Comparison of ENCODE assay signal across 8 cellular contexts in the genomic region with DNA sequence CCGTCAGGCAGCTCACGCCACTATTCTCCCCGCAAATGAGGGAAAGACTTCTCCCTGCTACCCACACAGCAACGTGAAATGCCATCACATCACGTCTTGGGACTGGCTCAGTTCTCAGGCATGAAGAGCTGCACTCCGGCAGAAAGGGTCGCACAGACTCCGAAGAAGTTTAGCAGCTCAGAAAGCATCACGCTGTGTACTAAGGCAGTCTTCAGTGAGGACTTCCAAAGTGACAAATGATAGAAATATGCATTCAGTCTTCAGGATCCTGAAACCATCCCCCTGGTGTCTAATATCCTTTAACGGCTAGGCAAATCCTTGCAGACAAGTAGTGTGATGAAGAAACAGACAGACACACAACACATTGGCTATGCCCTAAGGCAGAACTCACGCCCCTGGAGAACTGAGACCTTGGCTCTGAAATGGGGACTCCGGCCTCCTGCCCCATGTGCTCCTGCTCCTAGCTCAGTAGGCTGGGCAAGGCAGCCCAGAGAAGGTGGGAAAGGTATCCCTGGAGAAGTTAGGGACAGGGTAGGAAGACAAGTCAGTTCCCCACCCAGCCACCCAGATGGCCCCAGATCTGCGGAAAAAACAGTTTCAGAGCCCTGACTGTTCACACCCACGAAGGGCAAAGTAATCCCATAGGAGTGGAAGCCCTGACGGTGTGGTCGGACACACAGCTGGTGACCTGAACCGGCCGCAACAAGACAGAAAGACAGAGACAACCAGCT. TPM values are rescaled to one million over a fixed set of nuclear protein-coding genes. Genes with fewer than 3 reads are reported as not detected.
DNase-seq lines count a peak whose midpoint lies in the region; ATAC-seq, FAIRE-seq and TF ChIP-seq lines count a peak whose summit lies in the region.

No MANE protein-coding gene starts in this region.

- peaks cover 1% of the 10 kb centered on the region for H3K79me1 ChIP-seq in mesendoderm (ENCODE audit: low read length)

- TF ChIP-seq EP300 in GM12878 (IDR thresholded peaks at IDR 0.05; ENCODE audit: borderline replicate concordance in 1 of 2, control insufficient read depth in 1 of 2, low read depth in 2 of 2, low read length in 2 of 2), result no peak

- H4K8ac ChIP-seq in mesendoderm (ENCODE audit: low read depth, low read length), result no peak overlapping the region

- no peak overlapping the region for H3K4ac ChIP-seq in mesendoderm (ENCODE audit: low read depth, low read length)

- no peak overlapping the region for H2BK120ac ChIP-seq in mesendoderm (ENCODE audit: low read depth, low read length)

- no peak overlapping the region for H3K23ac ChIP-seq in mesendoderm (ENCODE audit: low read length)

- CTCF ChIA-PET in GM12878 (lab: Yijun Ruan, JAX), result interaction anchor here (0.6 to 10.5 kb wide), 26 partner anchors 11 to 608 kb away, joined by 3 to 85 read pairs (median 10); no protein-coding TSS in a partner anchor

- no peak for ATAC-seq in Right ventricle myocardium inferior
- ATAC-seq in GM12878, result peak; percentile 28
- ATAC-seq in aorta (ENCODE audit: low FRiP score), result peak; percentile 5
- ATAC-seq in HG03025 (IDR thresholded peaks at IDR 0.05; ENCODE audit: low FRiP score, unreplicated experiment), result no peak
- ATAC-seq in GM18858 (IDR thresholded peaks at IDR 0.05; ENCODE audit: unreplicated experiment), result no peak

- H3K9me3 ChIP-seq in cardiac muscle cell (ENCODE audit: low read depth) (no peaks in the 10 kb centered on the region), GM12878 (replicated peaks; ENCODE audit: control insufficient read depth, insufficient read depth, low read length) (no peaks in the 10 kb centered on the region), aorta (ENCODE audit: control insufficient read depth, low read length) (no peaks in the 10 kb centered on the region)

- H2BK5ac ChIP-seq in mesendoderm (ENCODE audit: low read length), result no peak overlapping the region

- POLR2A ChIA-PET in GM12878 (lab: Charles Lee), result interaction anchor here (0.9 to 3.9 kb wide), 6 partner anchors 49 to 216 kb away, joined by 3 to 24 read pairs (median 5); no protein-coding TSS in a partner anchor

- H3K27ac ChIP-seq in cardiac muscle cell (no peak overlapping the region), GM12878 (ENCODE audit: control insufficient read depth, insufficient read depth) (no peak overlapping the region), mesendoderm (ENCODE audit: low read depth, low read length) (no peak overlapping the region), aorta (ENCODE audit: low read depth in 1 of 2, low read length in 2 of 2) (no peak overlapping the region)

- peak overlapping the region; percentile 81 for H3K56ac ChIP-seq in mesendoderm (ENCODE audit: low read length)

- SMC1A ChIA-PET in GM12878 (lab: Charles Lee; ENCODE audit: uncharacterized antibody, unreplicated experiment), result interaction anchor here (0.5 to 8.5 kb wide), 29 partner anchors 11 to 680 kb away, joined by 3 to 119 read pairs (median 12); no protein-coding TSS in a partner anchor

- WGBS in GM12878 (ENCODE audit: insufficient coverage, insufficient replicate concordance, low lambda C conversion rate, missing lambda C conversion rate), result 40% methylated on average over 18 of the region's 18 CpGs
- no CpG with 5 or more reads among the region's 18 CpGs for WGBS in mesendoderm (ENCODE audit: extremely low coverage, insufficient coverage, low lambda C conversion rate)
- 4 to 7% methylated on average over 18 of the region's 18 CpGs for WGBS in aorta, 2 donors

- no peak overlapping the region for H2BK15ac ChIP-seq in mesendoderm (replicated peaks; ENCODE audit: low read depth)

- no peak overlapping the region for H4K5ac ChIP-seq in mesendoderm (ENCODE audit: low read length)

- no peak overlapping the region for H3K18ac ChIP-seq in mesendoderm (ENCODE audit: low read length)

- peak overlapping the region; percentile 16 for H3K9ac ChIP-seq in GM12878 (ENCODE audit: control insufficient read depth, insufficient read depth, low read length)
- H3K9ac ChIP-seq in mesendoderm (ENCODE audit: low read length), result peak overlapping the region; percentile 56

- H3K79me2 ChIP-seq in GM12878 (ENCODE audit: control insufficient read depth, insufficient read depth, low read length) (peaks cover 6% of the 10 kb centered on the region), mesendoderm (ENCODE audit: control insufficient read depth, insufficient read depth, low read length) (peaks cover 10% of the 10 kb centered on the region)

- FAIRE-seq in GM12878 (lab: Jason Lieb, UNC), result no peak

- no peak for TF ChIP-seq RAD21 in GM12878 (IDR thresholded peaks at IDR 0.05; ENCODE audit: insufficient read depth, low read depth, low read length)

- TF ChIP-seq CTCF in cardiac muscle cell (IDR thresholded peaks at IDR 0.05; ENCODE audit: low read depth, low read length) (no peak), GM12878 (IDR thresholded peaks at IDR 0.05 in 2 of 3, conservative IDR thresholded peaks at IDR 0.05 in 1 of 3; ENCODE audit: control insufficient read depth in 2 of 3, extremely low read depth in 1 of 3, insufficient read depth in 1 of 3, low read depth in 3 of 3, low read length in 3 of 3) (no peak)

- H3K27me3 ChIP-seq in cardiac muscle cell (no peaks in the 10 kb centered on the region), GM12878 (replicated peaks in 1 of 2; ENCODE audit: control insufficient read depth in 2 of 2, insufficient read depth in 2 of 2, low read length in 1 of 2) (peaks cover 0 to 3% of the 10 kb centered on the region in 2 experiments; a peak in 3 of 4 replicates), mesendoderm (ENCODE audit: insufficient read depth, low read length, poor library complexity) (no peaks in the 10 kb centered on the region), aorta (ENCODE audit: control insufficient read depth in 1 of 2, insufficient read depth in 2 of 2, low read length in 1 of 2) (no peaks in the 10 kb centered on the region)

- intact Hi-C loops in Right ventricle myocardium inferior (cut with DNase I), result loop anchor here (2.0 to 10.0 kb wide), 3 partner anchors 192 to 610 kb away; no protein-coding TSS in a partner anchor
- intact Hi-C loops in GM12878 (cut with micrococcal nuclease; ENCODE audit: unreplicated experiment), result loop anchor here (2.0 to 10.0 kb wide), 8 partner anchors 52 to 394 kb away; no protein-coding TSS in a partner anchor
- intact Hi-C loops in aorta (cut with DNase I), result loop anchor here (5.0 to 10.0 kb wide), 5 partner anchors 52 to 277 kb away; no protein-coding TSS in a partner anchor

- H3K36me3 ChIP-seq in cardiac muscle cell (no peaks in the 10 kb centered on the region), GM12878 (ENCODE audit: control insufficient read depth in 2 of 2, insufficient read depth in 2 of 2, low read length in 1 of 2) (no peaks in the 10 kb centered on the region), mesendoderm (ENCODE audit: control insufficient read depth, insufficient read depth, low read length) (no peaks in the 10 kb centered on the region), aorta (ENCODE audit: control insufficient read depth in 1 of 2, insufficient read depth in 2 of 2, low read length in 1 of 2) (no peaks in the 10 kb centered on the region)

- BruUV-seq in GM12878 (replicated peaks; lab: Mats Ljungman, UMichigan), result no TSS peak

- RAD21 ChIA-PET in GM12878 (lab: Charles Lee; ENCODE audit: unreplicated experiment), result interaction anchor here (0.7 to 11.3 kb wide), 26 partner anchors 9 to 608 kb away, joined by 3 to 111 read pairs (median 12); no protein-coding TSS in a partner anchor

- DNase-seq in cardiac muscle cell (ENCODE audit: low read depth in 1 of 2, low spot score in 1 of 2) (peak in 1 of 2 donors; percentile 25), Right ventricle myocardium inferior (ENCODE audit: missing footprints) (no peak), GM12878 (ENCODE audit: low read depth, low spot score) (no peak), mesendoderm (peak; percentile 28), aorta (no peak), SKM-1 treated with dmso at 0.1 percent for 144 hours (lab: John Stamatoyannopoulos, UW; ENCODE audit: unreplicated experiment) (no peak)

- in situ Hi-C loops in GM12878 (cut with MboI), result loop anchor here (5.0 kb wide), 2 partner anchors 167 to 212 kb away; no protein-coding TSS in a partner anchor

- H3K4me2 ChIP-seq in GM12878 (ENCODE audit: control insufficient read depth, insufficient read depth), result peak overlapping the region; percentile 43
- peak overlapping the region; percentile 79 for H3K4me2 ChIP-seq in mesendoderm (ENCODE audit: low read length)

- no peak for TF ChIP-seq POLR2A in GM12878 (IDR thresholded peaks at IDR 0.05; ENCODE audit: low read depth, low read length)

- H3K4me1 ChIP-seq in cardiac muscle cell (ENCODE audit: low read depth) (peaks cover 11% of the 10 kb centered on the region), GM12878 (ENCODE audit: control insufficient read depth, insufficient read depth, low read length) (peaks cover 12% of the 10 kb centered on the region), mesendoderm (ENCODE audit: control insufficient read depth, low read depth, low read length) (peaks cover 2% of the 10 kb centered on the region), aorta (ENCODE audit: control insufficient read depth in 1 of 2, insufficient read depth in 2 of 2, low read length in 2 of 2) (no peaks in the 10 kb centered on the region)

- no peak overlapping the region for H2AFZ ChIP-seq in GM12878 (ENCODE audit: control insufficient read depth, low read depth, low read length)

- H3K4me3 ChIP-seq in cardiac muscle cell (peak overlapping the region; percentile 96), GM12878 (peak overlapping the region; percentile 68), mesendoderm (ENCODE audit: low read length) (peak overlapping the region; percentile 57), aorta (ENCODE audit: low read length in 2 of 2) (peak overlapping the region in 1 of 2 donors; percentile 94)

- H4K20me1 ChIP-seq in GM12878 (ENCODE audit: control insufficient read depth, insufficient read depth), result 0 out of 2 replicates have a peak, but pooled peaks cover 2% of the 10 kb centered on the region

- H2AK5ac ChIP-seq in mesendoderm (ENCODE audit: low read length), result no peak overlapping the region

RNA-seq across cellular contexts. Expression of gene XYLT1, which starts 1.6 kb away (rescaled TPM):
- total RNA-seq in cardiac muscle cell, result 5.1 and 7.2 TPM in 2 replicates
- polyA plus RNA-seq in cardiac muscle cell, result 3.1 and 4.8 TPM in 2 replicates
- 1.8 TPM for total RNA-seq in Right ventricle myocardium inferior
- 112 and 126 TPM in 2 replicates for total RNA-seq in GM12878 (2013; cell fraction: nucleolus; rRNA removed)
- total RNA-seq in GM12878 (2014; rRNA removed), result 5.6 and 7.1 TPM in 2 replicates
- 7.7 and 7.8 TPM in 2 replicates for total RNA-seq in GM12878 (2014; rRNA removed; fragmentation: Illumina TruSeq; extraction: Trizol)
- total RNA-seq in GM12878 (2021), result 13.2 and 14.8 TPM in 2 replicates
- polyA plus RNA-seq in GM12878 (2011; ENCODE audit: low read depth), result 3.0 TPM
- polyA plus RNA-seq in GM12878 (2011; rRNA removed), result 5.4 and 6.8 TPM in 2 replicates
- polyA plus RNA-seq in GM12878 (2011; cell fraction: cytosol; rRNA removed), result 7.2 and 8.6 TPM in 2 replicates
- 12.2 and 13.9 TPM in 2 replicates for polyA plus RNA-seq in GM12878 (2011; cell fraction: nucleus; rRNA removed)
- polyA plus RNA-seq in GM12878 (2012), result 2.4 and 4.1 TPM in 2 replicates
- polyA plus RNA-seq in GM12878 (2014; fragmentation: Illumina TruSeq; extraction: Trizol), result 5.8 and 6.9 TPM in 2 replicates
- 1 to 10 TPM in 1 of 2 experiments, under 1 TPM in 1; 0.88 to 1.1 TPM for polyA plus RNA-seq in GM12878 (2014; fragmentation: Nextera tagmentation; extraction: Ambion mirVana)
- polyA plus RNA-seq in GM12878 (2014; rRNA removed), result 4.9 and 5.0 TPM in 2 replicates
- 1 to 10 TPM; 2.9 to 3.2 TPM for polyA plus RNA-seq in GM12878 (2016; fragmentation: Nextera tagmentation; extraction: Ambion mirVana)
- 32.4 and 49.0 TPM in 2 replicates for polyA minus RNA-seq in GM12878 (2011; rRNA and poly(A)+ RNA removed)
- 8.1 and 8.3 TPM in 2 replicates for polyA minus RNA-seq in GM12878 (2011; cell fraction: cytosol; rRNA and poly(A)+ RNA removed)
- 29.5 and 43.6 TPM in 2 replicates for polyA minus RNA-seq in GM12878 (2011; cell fraction: nucleus; rRNA and poly(A)+ RNA removed)
- 7.2 TPM for polyA plus RNA-seq in mesendoderm (2013, experiment 1 of 2)
- polyA plus RNA-seq in mesendoderm (2013, experiment 2 of 2), result 6.8 TPM
- 10 to 100 TPM; 15.0 to 15.9 TPM for total RNA-seq in aorta
- 1 to 10 TPM; 1.3 to 2.2 TPM for polyA plus RNA-seq in aorta

Comparison
In these comparisons a context has a peak if more than half of its experiments do, and no peak if none do; other contexts are left out.
1. ATAC-seq: peak in GM12878 (single experiment) and aorta (single experiment); none in Right ventricle myocardium inferior (single experiment), HG03025 (single experiment) and GM18858 (single experiment).